ENCODE assay signal across 30 cellular contexts in genomic region chr18:78168526-78168925, GRCh38.
"Had no signal": no experiment of that assay in that cellular context is flagged by ENCODE, and none has a peak within 500 bp of the region (broad histone marks: within the 10 kb centered on the region; RNA-seq: fewer than 3 reads in every experiment).

No MANE protein-coding gene starts in this region.

- DNase-seq: activated CD4-positive, alpha-beta memory T cell treated with anti-CD3 and anti-CD28 coated beads, Interleukin-2, amount 10 ng/mL, durations not matched to agents 7 days and 5 days; activated CD4-positive, alpha-beta T cell treated with anti-CD3 and anti-CD28 coated beads for 1 hour; activated CD4-positive, alpha-beta T cell treated with anti-CD3 and anti-CD28 coated beads for 4 hours; activated CD4-positive, alpha-beta T cell treated with anti-CD3 and anti-CD28 coated beads, Interleukin-2, amount 10 ng/mL, durations not matched to agents 7 days and 5 days; activated CD4-positive, alpha-beta T cell treated with anti-CD3 and anti-CD28 coated beads, Interleukin-2, amount 50 U/mL, for 4 hours; activated effector memory CD4-positive, alpha-beta T cell treated with Interleukin-2 at 50 U/mL for 16 hours; activated gamma-delta T cell treated with Interleukin-2 at 50 U/mL for 16 hours; activated naive CD4-positive, alpha-beta T cell treated with anti-CD3 and anti-CD28 coated beads, Interleukin-2, amount 50 U/mL, for 16 hours; activated naive CD4-positive, alpha-beta T cell treated with Interleukin-2 at 50 U/mL for 16 hours; activated naive CD8-positive, alpha-beta T cell treated with anti-CD3 and anti-CD28 coated beads, Interleukin-2, amount 50 U/mL, for 24 hours; activated T-cell treated with anti-CD3 and anti-CD28 coated beads, Interleukin-2, amount 50 U/mL, for 4 hours; adrenal gland; amygdala; aorta; body of pancreas; caudate nucleus; cortex of kidney; dermis blood vessel endothelial cell; effector CD4-positive, alpha-beta T cell; effector memory CD8-positive, alpha-beta T cell; erythroblast; foreskin melanocyte; heart right ventricle; T-helper 2 cell had no signal

- H3K9me3 ChIP-seq: adrenal gland, body of pancreas, esophagus muscularis mucosa, gastroesophageal sphincter, heart right ventricle had no signal

- H3K4me1 ChIP-seq: adrenal gland, body of pancreas, esophagus muscularis mucosa, gastroesophageal sphincter, heart right ventricle had no signal

- H3K27me3 ChIP-seq: adrenal gland, body of pancreas, esophagus muscularis mucosa, gastroesophageal sphincter, hepatocyte had no signal

- FAIRE-seq: colon had no signal

- ATAC-seq: activated naive CD8-positive, alpha-beta T cell treated with anti-CD3 and anti-CD28 coated beads, Interleukin-2, amount 50 U/mL, for 24 hours; activated T-cell treated with anti-CD3 and anti-CD28 coated beads, Interleukin-2, amount 50 U/mL, for 4 hours; activated T-helper 17 cell treated with anti-CD3 and anti-CD28 coated beads, Interleukin-2, amount 50 U/mL, for 72 hours; body of pancreas; effector memory CD8-positive, alpha-beta T cell; gastroesophageal sphincter; heart right ventricle; WTC11 had no signal

- H2AFZ ChIP-seq: hepatocyte had no signal

- H3K4me2 ChIP-seq: hepatocyte had no signal

- H3K79me2 ChIP-seq: hepatocyte had no signal

- H3K4me3 ChIP-seq: adrenal gland, body of pancreas, esophagus muscularis mucosa, gastroesophageal sphincter, heart right ventricle, hepatocyte had no signal

- H3K36me3 ChIP-seq: adrenal gland, esophagus muscularis mucosa, gastroesophageal sphincter, heart right ventricle had no signal

- H3K27ac ChIP-seq: adrenal gland, body of pancreas, esophagus muscularis mucosa, gastroesophageal sphincter, heart right ventricle, hepatocyte had no signal
